ENCODE assay signal across 8 cellular contexts in the genomic region with DNA sequence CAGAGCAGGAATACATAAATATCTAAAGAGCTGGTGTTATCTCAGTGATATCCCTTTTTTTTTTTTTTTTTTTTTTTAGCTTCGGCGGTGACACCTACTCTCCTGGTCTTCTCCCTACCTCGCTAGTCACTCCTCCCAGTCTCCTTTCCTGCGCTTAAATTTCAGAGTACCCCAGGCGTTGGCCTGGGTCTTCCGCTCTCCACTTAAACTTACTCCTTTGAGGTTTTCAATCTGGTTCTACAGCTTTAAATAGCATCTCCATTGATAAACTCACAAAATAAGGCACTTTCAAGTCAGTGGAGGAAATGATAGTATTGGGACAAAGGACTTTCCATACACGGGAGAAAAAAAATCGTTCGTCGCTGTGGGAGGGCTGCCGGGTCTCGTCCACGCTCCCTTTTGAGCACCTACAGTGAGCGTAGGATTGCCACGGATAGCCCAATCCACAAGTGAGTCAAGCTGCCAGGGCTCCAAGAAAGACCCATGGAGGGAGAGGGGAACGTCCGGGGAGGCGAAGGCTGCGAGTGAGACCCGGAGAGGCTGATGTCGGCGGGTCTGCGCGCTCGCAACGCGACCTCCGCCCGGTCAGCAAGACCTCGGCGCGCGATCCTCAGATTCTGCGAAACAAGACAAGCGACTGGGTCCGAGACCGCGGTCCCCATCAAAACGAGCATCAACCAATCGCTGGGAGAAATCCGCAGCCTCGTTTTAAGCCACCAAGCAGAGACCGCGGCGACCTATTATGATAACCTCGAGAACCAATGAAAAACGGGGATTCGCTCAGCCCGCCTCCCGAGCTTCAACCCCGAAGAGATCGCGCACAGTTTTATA. TPM values are rescaled to one million over a fixed set of nuclear protein-coding genes. Genes with fewer than 3 reads are reported as not detected.
DNase-seq lines count a peak whose midpoint lies in the region; ATAC-seq and TF ChIP-seq lines count a peak whose summit lies in the region.

No MANE protein-coding gene starts in this region.

- CTCF ChIA-PET in CD4-positive, alpha-beta memory T cell (lab: Charles Lee; ENCODE audit: partially characterized antibody) = interaction anchor here (0.8 to 2.7 kb wide), 5 partner anchors 8 to 81 kb away, joined by 3 to 10 read pairs (median 7); no protein-coding TSS in a partner anchor
- CTCF ChIA-PET in activated CD8-positive, alpha-beta memory T cell treated with anti-CD3 and anti-CD28 coated beads, Interleukin-2, amount 10 ng/mL, durations not matched to agents 7 days and 5 days (lab: Charles Lee) = interaction anchor here (0.6 to 2.4 kb wide), 6 partner anchors 8 to 1841 kb away, joined by 3 to 10 read pairs (median 4); no protein-coding TSS in a partner anchor

- peak overlapping the region; percentile 100 for H3K27ac ChIP-seq in CD4-positive, alpha-beta memory T cell (ENCODE audit: low read depth, low read length)

- peaks cover 32% of the 10 kb centered on the region for H3K4me1 ChIP-seq in CD4-positive, alpha-beta memory T cell (ENCODE audit: insufficient read depth, low read length)
- H3K4me1 ChIP-seq in endocrine pancreas (ENCODE audit: control insufficient read depth, insufficient read depth, low read length) = peaks cover 19% of the 10 kb centered on the region

- DNase-seq in CD4-positive, alpha-beta memory T cell = peak in 4 of 5 donors; percentile 88 to 94 (median 90)
- DNase-seq in GM20000 (ENCODE audit: low spot score) = peak; percentile 91
- DNase-seq in HS-27A (ENCODE audit: low read depth) = peak; percentile 91
- peak; percentile 25 for DNase-seq in NK-92 (lab: John Stamatoyannopoulos, UW; ENCODE audit: unreplicated experiment)
- DNase-seq in activated CD8-positive, alpha-beta memory T cell treated with anti-CD3 and anti-CD28 coated beads, Interleukin-2, amount 10 ng/mL, durations not matched to agents 7 days and 5 days = peak; percentile 94
- DNase-seq in memory B cell (ENCODE audit: low spot score in 2 of 2) = peak in 1 of 2 donors; percentile 75
- peak; percentile 67 to 76 (median 75) for DNase-seq in stimulated activated CD4-positive, alpha-beta T cell treated with anti-CD3 and anti-CD28 coated beads, TNF-alpha, amount 100 ng/mL, for 48 hours (ENCODE audit: low read depth in 3 of 3)

- peak overlapping the region; percentile 87 to 99 (median 96) for H3K4me3 Mint-ChIP-seq in CD4-positive, alpha-beta memory T cell
- H3K4me3 Mint-ChIP-seq in activated CD8-positive, alpha-beta memory T cell treated with anti-CD3 and anti-CD28 coated beads, Interleukin-2, amount 10 ng/mL, durations not matched to agents 7 days and 5 days = peak overlapping the region; percentile 88
- peak overlapping the region; percentile 99 for H3K4me3 Mint-ChIP-seq in memory B cell

- peak overlapping the region; percentile 52 to 74 for H3K4me3 ChIP-seq in CD4-positive, alpha-beta memory T cell (ENCODE audit: low read length in 2 of 2)
- peak overlapping the region; percentile 79 for H3K4me3 ChIP-seq in endocrine pancreas (ENCODE audit: control insufficient read depth, insufficient read depth, low read length)

- ATAC-seq in activated CD8-positive, alpha-beta memory T cell treated with anti-CD3 and anti-CD28 coated beads, Interleukin-2, amount 10 ng/mL, durations not matched to agents 7 days and 5 days = peak; percentile 83
- ATAC-seq in memory B cell (ENCODE audit: low read depth) = peak; percentile 74

- H3K4me1 Mint-ChIP-seq in CD4-positive, alpha-beta memory T cell = peaks cover 20 to 49% (median 29%) of the 10 kb centered on the region in 4 donors
- H3K4me1 Mint-ChIP-seq in activated CD8-positive, alpha-beta memory T cell treated with anti-CD3 and anti-CD28 coated beads, Interleukin-2, amount 10 ng/mL, durations not matched to agents 7 days and 5 days = peaks cover 30% of the 10 kb centered on the region
- H3K4me1 Mint-ChIP-seq in memory B cell = peaks cover 6% of the 10 kb centered on the region

- H3K27me3 Mint-ChIP-seq in CD4-positive, alpha-beta memory T cell = peaks cover 4 to 7% of the 10 kb centered on the region in 2 donors
- H3K27me3 Mint-ChIP-seq in activated CD8-positive, alpha-beta memory T cell treated with anti-CD3 and anti-CD28 coated beads, Interleukin-2, amount 10 ng/mL, durations not matched to agents 7 days and 5 days = peaks cover 7% of the 10 kb centered on the region
- H3K27me3 Mint-ChIP-seq in memory B cell = peaks cover 2% of the 10 kb centered on the region

- POLR2A ChIA-PET in CD4-positive, alpha-beta memory T cell (lab: Charles Lee; ENCODE audit: partially characterized antibody) = interaction anchor here (0.7 to 3.7 kb wide), 10 partner anchors 7 to 1764 kb away, joined by 3 to 29 read pairs (median 6); partner anchors contain the start of gene IFT52

- no peak for TF ChIP-seq CTCF in GM20000 (IDR thresholded peaks at IDR 0.05; ENCODE audit: extremely low read depth, missing control alignments)

- H3K9ac ChIP-seq in endocrine pancreas (ENCODE audit: control insufficient read depth, insufficient read depth, low read length) = peak overlapping the region; percentile 97

- H3K9me3 Mint-ChIP-seq in CD4-positive, alpha-beta memory T cell = no peaks in the 10 kb centered on the region
- no peaks in the 10 kb centered on the region for H3K9me3 Mint-ChIP-seq in activated CD8-positive, alpha-beta memory T cell treated with anti-CD3 and anti-CD28 coated beads, Interleukin-2, amount 10 ng/mL, durations not matched to agents 7 days and 5 days (ENCODE audit: low read depth)
- no peaks in the 10 kb centered on the region for H3K9me3 Mint-ChIP-seq in memory B cell

- H3K36me3 ChIP-seq in CD4-positive, alpha-beta memory T cell (ENCODE audit: insufficient read depth, low read length) = peaks cover 29% of the 10 kb centered on the region
- H3K36me3 ChIP-seq in endocrine pancreas (ENCODE audit: control insufficient read depth, insufficient read depth, low read length) = peaks cover 4% of the 10 kb centered on the region

- H3K9me3 ChIP-seq in CD4-positive, alpha-beta memory T cell (ENCODE audit: control insufficient read depth in 1 of 2, low read length in 2 of 2) = no peaks in the 10 kb centered on the region
- no peaks in the 10 kb centered on the region for H3K9me3 ChIP-seq in endocrine pancreas (ENCODE audit: control insufficient read depth, low read length)

- H3K36me3 Mint-ChIP-seq in CD4-positive, alpha-beta memory T cell = peaks cover 28 to 39% of the 10 kb centered on the region in 2 donors
- peaks cover 26% of the 10 kb centered on the region for H3K36me3 Mint-ChIP-seq in activated CD8-positive, alpha-beta memory T cell treated with anti-CD3 and anti-CD28 coated beads, Interleukin-2, amount 10 ng/mL, durations not matched to agents 7 days and 5 days
- peaks cover 17% of the 10 kb centered on the region for H3K36me3 Mint-ChIP-seq in memory B cell

- peak overlapping the region; percentile 93 to 100 (median 99) for H3K27ac Mint-ChIP-seq in CD4-positive, alpha-beta memory T cell
- peak overlapping the region; percentile 96 for H3K27ac Mint-ChIP-seq in activated CD8-positive, alpha-beta memory T cell treated with anti-CD3 and anti-CD28 coated beads, Interleukin-2, amount 10 ng/mL, durations not matched to agents 7 days and 5 days
- H3K27ac Mint-ChIP-seq in memory B cell = peak overlapping the region; percentile 99

- intact Hi-C loops in CD4-positive, alpha-beta memory T cell (cut with micrococcal nuclease) = loop anchor here (1.0 to 5.0 kb wide), 5 partner anchors 57 to 1840 kb away; partner anchors contain the start of genes CHD6, IFT52 and YWHAB

- no peaks in the 10 kb centered on the region for H3K27me3 ChIP-seq in CD4-positive, alpha-beta memory T cell (ENCODE audit: insufficient read depth, low read length)
- no peaks in the 10 kb centered on the region for H3K27me3 ChIP-seq in endocrine pancreas (ENCODE audit: control insufficient read depth, insufficient read depth, low read length)

RNA-seq across cellular contexts. Expression of gene SRSF6, which starts 0.7 kb away (rescaled TPM):
- total RNA-seq in CD4-positive, alpha-beta memory T cell = 100 to 1,000 TPM; 175 to 186 TPM
- polyA plus RNA-seq in CD4-positive, alpha-beta memory T cell = 10 to 100 TPM; 30.6 to 47.1 TPM
- total RNA-seq in activated CD8-positive, alpha-beta memory T cell treated with anti-CD3 and anti-CD28 coated beads, Interleukin-2, amount 10 ng/mL, durations not matched to agents 7 days and 5 days = 100 to 1,000 TPM; 108 to 162 TPM

RNA-seq across cellular contexts. Expression of gene L3MBTL1, which starts 50.5 kb away (rescaled TPM):
- 10 to 100 TPM; 18.3 to 22.5 TPM for total RNA-seq in CD4-positive, alpha-beta memory T cell
- 1 to 10 TPM; 1.3 to 1.4 TPM for polyA plus RNA-seq in CD4-positive, alpha-beta memory T cell
- total RNA-seq in activated CD8-positive, alpha-beta memory T cell treated with anti-CD3 and anti-CD28 coated beads, Interleukin-2, amount 10 ng/mL, durations not matched to agents 7 days and 5 days = 1 to 10 TPM; 6.8 to 9.6 TPM
